ENCODE assay signal across 11 cellular contexts in the genomic region with DNA sequence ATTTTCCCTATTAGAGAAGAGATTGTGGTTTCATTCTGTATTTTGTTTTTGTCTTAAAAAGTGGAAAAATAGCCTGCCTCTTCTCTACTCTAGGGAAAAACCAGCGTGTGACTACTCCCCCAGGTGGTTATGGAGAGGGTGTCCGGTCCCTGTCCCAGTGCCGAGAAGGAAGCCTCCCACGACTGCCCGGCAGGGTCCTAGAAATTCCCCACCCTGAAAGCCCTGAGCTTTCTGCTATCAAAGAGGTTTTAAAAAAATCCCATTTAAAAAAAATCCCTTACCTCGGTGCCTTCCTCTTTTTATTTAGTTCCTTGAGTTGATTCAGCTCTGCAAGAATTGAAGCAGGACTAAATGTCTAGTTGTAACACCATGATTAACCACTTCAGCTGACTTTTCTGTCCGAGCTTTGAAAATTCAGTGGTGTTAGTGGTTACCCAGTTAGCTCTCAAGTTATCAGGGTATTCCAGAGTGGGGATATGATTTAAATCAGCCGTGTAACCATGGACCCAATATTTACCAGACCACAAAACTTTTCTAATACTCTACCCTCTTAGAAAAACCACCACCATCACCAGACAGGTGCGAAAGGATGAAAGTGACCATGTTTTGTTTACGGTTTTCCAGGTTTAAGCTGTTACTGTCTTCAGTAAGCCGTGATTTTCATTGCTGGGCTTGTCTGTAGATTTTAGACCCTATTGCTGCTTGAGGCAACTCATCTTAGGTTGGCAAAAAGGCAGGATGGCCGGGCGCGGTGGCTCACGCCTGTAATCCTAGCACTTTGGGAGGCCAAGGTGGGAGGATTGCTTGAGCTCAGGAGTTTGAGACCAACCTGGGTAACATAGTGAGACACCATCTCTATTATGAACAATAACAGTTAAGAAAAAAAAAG. TPM values are rescaled to one million over a fixed set of nuclear protein-coding genes. Genes with fewer than 3 reads are reported as not detected.
DNase-seq lines count a peak whose midpoint lies in the region; ATAC-seq and TF ChIP-seq lines count a peak whose summit lies in the region.
"Had no signal": no experiment of that assay in that cellular context is flagged by ENCODE, and none has a peak within 500 bp of the region (broad histone marks: within the 10 kb centered on the region; RNA-seq: fewer than 3 reads in every experiment).

No MANE protein-coding gene starts in this region.

- peaks cover 58% of the 10 kb centered on the region for H3K4me1 Mint-ChIP-seq in activated T-cell treated with anti-CD3 and anti-CD28 coated beads, Interleukin-2, amount 50 U/mL, for 72 hours (ENCODE audit: low read depth)

- H3K36me3 ChIP-seq in BE2C, result no peaks in the 10 kb centered on the region

- no peaks in the 10 kb centered on the region for H3K36me3 Mint-ChIP-seq in activated T-cell treated with anti-CD3 and anti-CD28 coated beads, Interleukin-2, amount 50 U/mL, for 72 hours (ENCODE audit: insufficient read depth in 2 of 2)

- no peak for ATAC-seq in activated T-cell treated with anti-CD3 and anti-CD28 coated beads, Interleukin-2, amount 50 U/mL, for 72 hours (replicated peaks in 1 of 2)

- TF ChIP-seq CTCF in BE2C (IDR thresholded peaks at IDR 0.05; ENCODE audit: low read depth, low read length) (peak; percentile 16; the same call in 1 of the 2 replicates), GM12874 (IDR thresholded peaks at IDR 0.05; ENCODE audit: insufficient read depth, low read depth, low read length) (peak; percentile 29; the same call in 1 of the 2 replicates)

- DNase-seq in BE2C (no peak), midbrain (lab: John Stamatoyannopoulos, UW) (peak; percentile 38), DMS79 treated with DMSO at 0.1 percent for 48 hours (lab: John Stamatoyannopoulos, UW) (no peak), retina (no peak), NCI-H2107 treated with DMSO at 0.1 percent for 48 hours (lab: John Stamatoyannopoulos, UW; ENCODE audit: unreplicated experiment) (no peak), DMS153 (lab: John Stamatoyannopoulos, UW) (no peak)
- DNase-seq in activated T-cell treated with anti-CD3 and anti-CD28 coated beads, Interleukin-2, amount 50 U/mL, for 72 hours, result no peak
- DNase-seq: GF-D8, kidney glomerular epithelial cell, NCI-H1436 treated with DMSO at 0.1 percent for 48 hours had no signal

- H3K9me3 ChIP-seq in BE2C, result no peaks in the 10 kb centered on the region

- no peaks in the 10 kb centered on the region for H3K9me3 Mint-ChIP-seq in activated T-cell treated with anti-CD3 and anti-CD28 coated beads, Interleukin-2, amount 50 U/mL, for 72 hours

- H3K27ac Mint-ChIP-seq in activated T-cell treated with anti-CD3 and anti-CD28 coated beads, Interleukin-2, amount 50 U/mL, for 72 hours, result peak overlapping the region; percentile 67

- peak overlapping the region; percentile 23 to 66 for H3K4me3 Mint-ChIP-seq in activated T-cell treated with anti-CD3 and anti-CD28 coated beads, Interleukin-2, amount 50 U/mL, for 72 hours

- no peaks in the 10 kb centered on the region for H3K27me3 Mint-ChIP-seq in activated T-cell treated with anti-CD3 and anti-CD28 coated beads, Interleukin-2, amount 50 U/mL, for 72 hours (ENCODE audit: low read depth)

- H3K4me1 ChIP-seq in BE2C, result no peaks in the 10 kb centered on the region

- H3K4me3 ChIP-seq in BE2C (ENCODE audit: low read depth, low read length), result no peak overlapping the region

- H3K27me3 ChIP-seq in BE2C, result no peaks in the 10 kb centered on the region

RNA-seq across cellular contexts. Expression of a gene that starts 34.9 kb away (rescaled TPM):
- polyA plus RNA-seq in BE2C (2012; ENCODE audit: insufficient read depth, insufficient read length, low read depth), result not detected
- under 1 TPM in 1 of 2 donors, not detected in 1; 0.86 TPM for total RNA-seq in activated T-cell treated with anti-CD3 and anti-CD28 coated beads, Interleukin-2, amount 50 U/mL, for 72 hours

RNA-seq across cellular contexts. Expression of a gene that starts 35.1 kb away (rescaled TPM):
- not detected for polyA plus RNA-seq in BE2C (2012; ENCODE audit: insufficient read depth, insufficient read length, low read depth)
- under 1 TPM; 0.19 to 0.49 TPM for total RNA-seq in activated T-cell treated with anti-CD3 and anti-CD28 coated beads, Interleukin-2, amount 50 U/mL, for 72 hours
